ENCODE assay signal across 8 cellular contexts in the genomic region with DNA sequence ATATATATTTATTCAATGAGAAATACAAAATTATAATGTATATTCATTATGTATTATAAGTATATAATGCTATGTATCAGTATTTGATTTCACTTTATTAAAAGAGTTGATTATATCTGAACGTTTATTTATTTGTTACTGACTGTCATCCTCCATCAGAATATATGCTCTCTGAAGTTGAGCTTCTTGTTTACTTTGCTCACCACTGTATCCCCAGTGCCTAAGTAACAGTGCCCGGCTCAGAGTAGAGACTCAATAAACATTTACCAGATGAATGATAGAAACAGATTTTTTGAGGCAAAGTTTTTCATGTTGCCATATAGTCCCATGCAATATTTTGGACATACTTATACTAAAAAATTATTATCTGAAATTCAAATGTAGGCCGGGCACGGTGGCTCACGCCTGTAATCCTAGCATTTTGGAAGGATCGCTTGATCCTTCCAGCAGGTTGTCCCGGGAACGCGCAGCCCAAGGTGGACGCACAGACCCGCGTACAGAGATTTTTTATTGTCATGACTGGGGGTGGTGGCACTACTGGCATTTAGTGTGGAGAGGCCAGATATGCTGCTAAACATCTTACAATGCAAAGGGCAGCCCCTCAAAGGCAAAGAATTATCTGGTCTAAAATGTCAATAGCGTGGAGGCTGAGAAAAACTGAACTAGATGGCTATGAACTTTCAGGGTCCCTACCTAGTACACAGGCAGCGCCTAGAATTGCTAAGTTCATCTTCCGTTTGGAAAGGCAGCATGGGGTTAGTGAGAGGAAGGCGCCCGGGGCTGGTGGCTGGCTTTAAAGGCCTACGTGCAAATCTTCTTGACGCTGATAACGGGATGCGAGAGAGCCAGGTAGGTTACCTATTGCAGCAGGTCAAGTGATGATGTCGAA. TPM values are rescaled to one million over a fixed set of nuclear protein-coding genes. Genes with fewer than 3 reads are reported as not detected.
A peak's percentile ranks its signal among the peaks of the same experiment; 100 is the strongest.
DNase-seq lines count a peak whose midpoint lies in the region; ATAC-seq and TF ChIP-seq lines count a peak whose summit lies in the region.

No MANE protein-coding gene starts in this region.

- peaks cover 40% of the 10 kb centered on the region for H3K4me1 Mint-ChIP-seq in chondrocyte (ENCODE audit: low read depth)

- H3K9me3 ChIP-seq in mucosa of stomach (ENCODE audit: control insufficient read depth, low read length), result no peaks in the 10 kb centered on the region

- no peaks in the 10 kb centered on the region for H3K9me3 Mint-ChIP-seq in chondrocyte (ENCODE audit: low read depth)

- H3K27me3 ChIP-seq in mucosa of stomach (ENCODE audit: control insufficient read depth, insufficient read depth, low read length), result no peaks in the 10 kb centered on the region

- H3K4me3 Mint-ChIP-seq in chondrocyte (ENCODE audit: unreplicated experiment), result peak overlapping the region; percentile 98

- no peaks in the 10 kb centered on the region for H3K36me3 Mint-ChIP-seq in chondrocyte (ENCODE audit: low read depth)

- TF ChIP-seq CTCF in chondrocyte (IDR thresholded peaks at IDR 0.05), result no peak

- no peak for DNase-seq in Jurkat, Clone E6-1 (ENCODE audit: low read depth, low spot score)
- DNase-seq in chondrocyte (ENCODE audit: low spot score), result no peak
- DNase-seq in RPMI8226, result no peak
- DNase-seq in NCI-H1436 (lab: John Stamatoyannopoulos, UW), result no peak

- H3K27me3 Mint-ChIP-seq in chondrocyte (ENCODE audit: low read depth), result no peaks in the 10 kb centered on the region

- H3K9ac ChIP-seq in mucosa of stomach (ENCODE audit: low read length), result peak overlapping the region; percentile 69

- H3K36me3 ChIP-seq in mucosa of stomach (ENCODE audit: control insufficient read depth, insufficient read depth, low read length), result no peaks in the 10 kb centered on the region

- H3K4me1 ChIP-seq in mucosa of stomach (ENCODE audit: control insufficient read depth, insufficient read depth, low read length), result peaks cover 23% of the 10 kb centered on the region

- H3K4me3 ChIP-seq in GM08714 (ENCODE audit: low read length) (peak overlapping the region; percentile 76), mucosa of stomach (ENCODE audit: low read length) (peak overlapping the region; percentile 87)
- H3K4me3 ChIP-seq in Jurkat, Clone E6-1 (ENCODE audit: low read length), result peak overlapping the region; percentile 84

- peak; percentile 28 for ATAC-seq in GM21576 (IDR thresholded peaks at IDR 0.05; ENCODE audit: unreplicated experiment)
- ATAC-seq in GM18520 (IDR thresholded peaks at IDR 0.05; ENCODE audit: unreplicated experiment), result no peak

- peak overlapping the region; percentile 89 for H3K27ac Mint-ChIP-seq in chondrocyte (ENCODE audit: unreplicated experiment)

RNA-seq across cellular contexts. Expression of a gene that starts 0.7 kb away (rescaled TPM):
- 5.1 TPM for polyA plus RNA-seq in Jurkat, Clone E6-1 (2012; ENCODE audit: insufficient read depth, insufficient read length)
- total RNA-seq in chondrocyte, result 6.5 to 9.1 TPM (median 6.9 TPM) in 3 replicates

RNA-seq across cellular contexts. Expression of a gene that starts 31.0 kb away (rescaled TPM):
- polyA plus RNA-seq in Jurkat, Clone E6-1 (2012; ENCODE audit: insufficient read depth, insufficient read length), result 19.8 TPM
- 35.7 to 37.5 TPM (median 36.1 TPM) in 3 replicates for total RNA-seq in chondrocyte

RNA-seq across cellular contexts. Expression of a gene that starts 31.0 kb away (rescaled TPM):
- not detected for polyA plus RNA-seq in Jurkat, Clone E6-1 (2012; ENCODE audit: insufficient read depth, insufficient read length)
- 25.8 to 28.1 TPM (median 26.6 TPM) in 3 replicates for total RNA-seq in chondrocyte
